In genomic region chr3:72582211-72582878, GRCh38 we compare ENCODE assay signal across 1 cellular context.
TF ChIP-seq lines count a peak whose summit lies in the region.

No MANE protein-coding gene starts in this region.

TF ChIP-seq in HepG2, 621 proteins besides CTCF, POLR2A, EP300 and RAD21 (continued from another document and continues in another):
- TF ChIP-seq, protein P1, sequence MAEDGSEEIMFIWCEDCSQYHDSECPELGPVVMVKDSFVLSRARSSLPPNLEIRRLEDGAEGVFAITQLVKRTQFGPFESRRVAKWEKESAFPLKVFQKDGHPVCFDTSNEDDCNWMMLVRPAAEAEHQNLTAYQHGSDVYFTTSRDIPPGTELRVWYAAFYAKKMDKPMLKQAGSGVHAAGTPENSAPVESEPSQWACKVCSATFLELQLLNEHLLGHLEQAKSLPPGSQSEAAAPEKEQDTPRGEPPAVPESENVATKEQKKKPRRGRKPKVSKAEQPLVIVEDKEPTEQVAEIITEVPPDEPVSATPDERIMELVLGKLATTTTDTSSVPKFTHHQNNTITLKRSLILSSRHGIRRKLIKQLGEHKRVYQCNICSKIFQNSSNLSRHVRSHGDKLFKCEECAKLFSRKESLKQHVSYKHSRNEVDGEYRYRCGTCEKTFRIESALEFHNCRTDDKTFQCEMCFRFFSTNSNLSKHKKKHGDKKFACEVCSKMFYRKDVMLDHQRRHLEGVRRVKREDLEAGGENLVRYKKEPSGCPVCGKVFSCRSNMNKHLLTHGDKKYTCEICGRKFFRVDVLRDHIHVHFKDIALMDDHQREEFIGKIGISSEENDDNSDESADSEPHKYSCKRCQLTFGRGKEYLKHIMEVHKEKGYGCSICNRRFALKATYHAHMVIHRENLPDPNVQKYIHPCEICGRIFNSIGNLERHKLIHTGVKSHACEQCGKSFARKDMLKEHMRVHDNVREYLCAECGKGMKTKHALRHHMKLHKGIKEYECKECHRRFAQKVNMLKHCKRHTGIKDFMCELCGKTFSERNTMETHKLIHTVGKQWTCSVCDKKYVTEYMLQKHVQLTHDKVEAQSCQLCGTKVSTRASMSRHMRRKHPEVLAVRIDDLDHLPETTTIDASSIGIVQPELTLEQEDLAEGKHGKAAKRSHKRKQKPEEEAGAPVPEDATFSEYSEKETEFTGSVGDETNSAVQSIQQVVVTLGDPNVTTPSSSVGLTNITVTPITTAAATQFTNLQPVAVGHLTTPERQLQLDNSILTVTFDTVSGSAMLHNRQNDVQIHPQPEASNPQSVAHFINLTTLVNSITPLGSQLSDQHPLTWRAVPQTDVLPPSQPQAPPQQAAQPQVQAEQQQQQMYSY (CRISPR knock-in tag; IDR thresholded peaks at IDR 0.05) = no peak
- TF ChIP-seq TOPORS (CRISPR knock-in tag; IDR thresholded peaks at IDR 0.05) (no peak), HNRNPUL1 (IDR thresholded peaks at IDR 0.05; ENCODE audit: low read depth, low read length) (no peak), ETV5 (CRISPR knock-in tag; IDR thresholded peaks at IDR 0.05; ENCODE audit: borderline replicate concordance) (peak; percentile 18; the same call in 1 of the 2 replicates), SALL2 (CRISPR knock-in tag; IDR thresholded peaks at IDR 0.05) (no peak), ZNF282 (IDR thresholded peaks at IDR 0.05; ENCODE audit: partially characterized antibody) (no peak), YEATS4 (CRISPR knock-in tag; IDR thresholded peaks at IDR 0.05; ENCODE audit: borderline replicate concordance) (peak; percentile 42; the same call in 1 of the 2 replicates), ZBTB20 (CRISPR knock-in tag; IDR thresholded peaks at IDR 0.05; ENCODE audit: borderline replicate concordance, low read depth) (peak; percentile 59; the same call in 1 of the 2 replicates), ZNF660 (CRISPR knock-in tag; IDR thresholded peaks at IDR 0.05; ENCODE audit: borderline replicate concordance, low read depth) (no peak), ESRRA (CRISPR knock-in tag; IDR thresholded peaks at IDR 0.05; ENCODE audit: low read depth) (peak; percentile 81), AHR (CRISPR knock-in tag; IDR thresholded peaks at IDR 0.05) (no peak), NCOR1 (IDR thresholded peaks at IDR 0.05; ENCODE audit: borderline replicate concordance, low read length) (no peak; the same call in 1 of the 2 replicates), SIN3B (IDR thresholded peaks at IDR 0.05; ENCODE audit: low read length) (no peak), HNF4G (IDR thresholded peaks at IDR 0.05; ENCODE audit: borderline replicate concordance, low read depth, low read length) (no peak), HNF4G (CRISPR knock-in tag; IDR thresholded peaks at IDR 0.05; ENCODE audit: borderline replicate concordance, low read depth) (no peak), ZIK1 (CRISPR knock-in tag; IDR thresholded peaks at IDR 0.05; ENCODE audit: borderline replicate concordance, low read depth) (no peak), HIC2 (CRISPR knock-in tag; IDR thresholded peaks at IDR 0.05; ENCODE audit: low read depth) (no peak), RNF2 (conservative IDR thresholded peaks at IDR 0.05; ENCODE audit: low read depth) (no peak), ZNF672 (CRISPR knock-in tag; IDR thresholded peaks at IDR 0.05) (no peak), IRF2 (CRISPR knock-in tag; IDR thresholded peaks at IDR 0.05) (peak; percentile 47; the same call in 1 of the 2 replicates), ZNF773 (CRISPR knock-in tag; IDR thresholded peaks at IDR 0.05; ENCODE audit: borderline replicate concordance) (no peak), TRIM24 (CRISPR knock-in tag; IDR thresholded peaks at IDR 0.05) (no peak), TEF (CRISPR knock-in tag; IDR thresholded peaks at IDR 0.05) (peak; percentile 25; the same call in 1 of the 2 replicates), ATF7-NPFF (CRISPR knock-in tag; IDR thresholded peaks at IDR 0.05; ENCODE audit: low read depth) (no peak; the same call in 1 of the 2 replicates), ZXDC (CRISPR knock-in tag; IDR thresholded peaks at IDR 0.05) (no peak), TCF7 (IDR thresholded peaks at IDR 0.05; ENCODE audit: low read depth) (no peak), ZNF619 (CRISPR knock-in tag; IDR thresholded peaks at IDR 0.05) (no peak), ARNT2 (CRISPR knock-in tag; IDR thresholded peaks at IDR 0.05; ENCODE audit: low read depth) (no peak), ZNF260 (CRISPR knock-in tag; IDR thresholded peaks at IDR 0.05; ENCODE audit: borderline replicate concordance, low read depth) (no peak), POLR2G (IDR thresholded peaks at IDR 0.05; ENCODE audit: low read depth, low read length) (no peak)
- TF ChIP-seq, protein P2, sequence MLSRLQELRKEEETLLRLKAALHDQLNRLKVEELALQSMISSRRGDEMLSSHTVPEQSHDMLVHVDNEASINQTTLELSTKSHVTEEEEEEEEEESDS (CRISPR knock-in tag; IDR thresholded peaks at IDR 0.05; ENCODE audit: borderline replicate concordance) = no peak
- TF ChIP-seq, protein P3, sequence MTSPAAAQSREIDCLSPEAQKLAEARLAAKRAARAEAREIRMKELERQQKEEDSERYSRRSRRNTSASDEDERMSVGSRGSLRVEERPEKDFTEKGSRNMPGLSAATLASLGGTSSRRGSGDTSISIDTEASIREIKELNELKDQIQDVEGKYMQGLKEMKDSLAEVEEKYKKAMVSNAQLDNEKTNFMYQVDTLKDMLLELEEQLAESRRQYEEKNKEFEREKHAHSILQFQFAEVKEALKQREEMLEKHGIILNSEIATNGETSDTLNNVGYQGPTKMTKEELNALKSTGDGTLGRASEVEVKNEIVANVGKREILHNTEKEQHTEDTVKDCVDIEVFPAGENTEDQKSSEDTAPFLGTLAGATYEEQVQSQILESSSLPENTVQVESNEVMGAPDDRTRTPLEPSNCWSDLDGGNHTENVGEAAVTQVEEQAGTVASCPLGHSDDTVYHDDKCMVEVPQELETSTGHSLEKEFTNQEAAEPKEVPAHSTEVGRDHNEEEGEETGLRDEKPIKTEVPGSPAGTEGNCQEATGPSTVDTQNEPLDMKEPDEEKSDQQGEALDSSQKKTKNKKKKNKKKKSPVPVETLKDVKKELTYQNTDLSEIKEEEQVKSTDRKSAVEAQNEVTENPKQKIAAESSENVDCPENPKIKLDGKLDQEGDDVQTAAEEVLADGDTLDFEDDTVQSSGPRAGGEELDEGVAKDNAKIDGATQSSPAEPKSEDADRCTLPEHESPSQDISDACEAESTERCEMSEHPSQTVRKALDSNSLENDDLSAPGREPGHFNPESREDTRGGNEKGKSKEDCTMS (CRISPR knock-in tag; conservative IDR thresholded peaks at IDR 0.05) = no peak
- TF ChIP-seq, protein P4, sequence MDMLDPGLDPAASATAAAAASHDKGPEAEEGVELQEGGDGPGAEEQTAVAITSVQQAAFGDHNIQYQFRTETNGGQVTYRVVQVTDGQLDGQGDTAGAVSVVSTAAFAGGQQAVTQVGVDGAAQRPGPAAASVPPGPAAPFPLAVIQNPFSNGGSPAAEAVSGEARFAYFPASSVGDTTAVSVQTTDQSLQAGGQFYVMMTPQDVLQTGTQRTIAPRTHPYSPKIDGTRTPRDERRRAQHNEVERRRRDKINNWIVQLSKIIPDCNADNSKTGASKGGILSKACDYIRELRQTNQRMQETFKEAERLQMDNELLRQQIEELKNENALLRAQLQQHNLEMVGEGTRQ (IDR thresholded peaks at IDR 0.05; ENCODE audit: low read depth, low read length) = no peak
- TF ChIP-seq, protein P4 (CRISPR knock-in tag; IDR thresholded peaks at IDR 0.05; ENCODE audit: borderline replicate concordance) = no peak
- TF ChIP-seq, protein P5, sequence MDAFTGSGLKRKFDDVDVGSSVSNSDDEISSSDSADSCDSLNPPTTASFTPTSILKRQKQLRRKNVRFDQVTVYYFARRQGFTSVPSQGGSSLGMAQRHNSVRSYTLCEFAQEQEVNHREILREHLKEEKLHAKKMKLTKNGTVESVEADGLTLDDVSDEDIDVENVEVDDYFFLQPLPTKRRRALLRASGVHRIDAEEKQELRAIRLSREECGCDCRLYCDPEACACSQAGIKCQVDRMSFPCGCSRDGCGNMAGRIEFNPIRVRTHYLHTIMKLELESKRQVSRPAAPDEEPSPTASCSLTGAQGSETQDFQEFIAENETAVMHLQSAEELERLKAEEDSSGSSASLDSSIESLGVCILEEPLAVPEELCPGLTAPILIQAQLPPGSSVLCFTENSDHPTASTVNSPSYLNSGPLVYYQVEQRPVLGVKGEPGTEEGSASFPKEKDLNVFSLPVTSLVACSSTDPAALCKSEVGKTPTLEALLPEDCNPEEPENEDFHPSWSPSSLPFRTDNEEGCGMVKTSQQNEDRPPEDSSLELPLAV (CRISPR knock-in tag; conservative IDR thresholded peaks at IDR 0.05; ENCODE audit: low read depth) = no peak
- TF ChIP-seq, protein P6, sequence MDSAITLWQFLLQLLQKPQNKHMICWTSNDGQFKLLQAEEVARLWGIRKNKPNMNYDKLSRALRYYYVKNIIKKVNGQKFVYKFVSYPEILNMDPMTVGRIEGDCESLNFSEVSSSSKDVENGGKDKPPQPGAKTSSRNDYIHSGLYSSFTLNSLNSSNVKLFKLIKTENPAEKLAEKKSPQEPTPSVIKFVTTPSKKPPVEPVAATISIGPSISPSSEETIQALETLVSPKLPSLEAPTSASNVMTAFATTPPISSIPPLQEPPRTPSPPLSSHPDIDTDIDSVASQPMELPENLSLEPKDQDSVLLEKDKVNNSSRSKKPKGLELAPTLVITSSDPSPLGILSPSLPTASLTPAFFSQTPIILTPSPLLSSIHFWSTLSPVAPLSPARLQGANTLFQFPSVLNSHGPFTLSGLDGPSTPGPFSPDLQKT (CRISPR knock-in tag; IDR thresholded peaks at IDR 0.05; ENCODE audit: borderline replicate concordance) = no peak
- TF ChIP-seq, protein P7, sequence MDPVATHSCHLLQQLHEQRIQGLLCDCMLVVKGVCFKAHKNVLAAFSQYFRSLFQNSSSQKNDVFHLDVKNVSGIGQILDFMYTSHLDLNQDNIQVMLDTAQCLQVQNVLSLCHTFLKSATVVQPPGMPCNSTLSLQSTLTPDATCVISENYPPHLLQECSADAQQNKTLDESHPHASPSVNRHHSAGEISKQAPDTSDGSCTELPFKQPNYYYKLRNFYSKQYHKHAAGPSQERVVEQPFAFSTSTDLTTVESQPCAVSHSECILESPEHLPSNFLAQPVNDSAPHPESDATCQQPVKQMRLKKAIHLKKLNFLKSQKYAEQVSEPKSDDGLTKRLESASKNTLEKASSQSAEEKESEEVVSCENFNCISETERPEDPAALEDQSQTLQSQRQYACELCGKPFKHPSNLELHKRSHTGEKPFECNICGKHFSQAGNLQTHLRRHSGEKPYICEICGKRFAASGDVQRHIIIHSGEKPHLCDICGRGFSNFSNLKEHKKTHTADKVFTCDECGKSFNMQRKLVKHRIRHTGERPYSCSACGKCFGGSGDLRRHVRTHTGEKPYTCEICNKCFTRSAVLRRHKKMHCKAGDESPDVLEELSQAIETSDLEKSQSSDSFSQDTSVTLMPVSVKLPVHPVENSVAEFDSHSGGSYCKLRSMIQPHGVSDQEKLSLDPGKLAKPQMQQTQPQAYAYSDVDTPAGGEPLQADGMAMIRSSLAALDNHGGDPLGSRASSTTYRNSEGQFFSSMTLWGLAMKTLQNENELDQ (CRISPR knock-in tag; IDR thresholded peaks at IDR 0.05; ENCODE audit: borderline replicate concordance) = no peak
- TF ChIP-seq, protein P8, sequence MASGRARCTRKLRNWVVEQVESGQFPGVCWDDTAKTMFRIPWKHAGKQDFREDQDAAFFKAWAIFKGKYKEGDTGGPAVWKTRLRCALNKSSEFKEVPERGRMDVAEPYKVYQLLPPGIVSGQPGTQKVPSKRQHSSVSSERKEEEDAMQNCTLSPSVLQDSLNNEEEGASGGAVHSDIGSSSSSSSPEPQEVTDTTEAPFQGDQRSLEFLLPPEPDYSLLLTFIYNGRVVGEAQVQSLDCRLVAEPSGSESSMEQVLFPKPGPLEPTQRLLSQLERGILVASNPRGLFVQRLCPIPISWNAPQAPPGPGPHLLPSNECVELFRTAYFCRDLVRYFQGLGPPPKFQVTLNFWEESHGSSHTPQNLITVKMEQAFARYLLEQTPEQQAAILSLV (CRISPR knock-in tag; IDR thresholded peaks at IDR 0.05; ENCODE audit: borderline replicate concordance) = no peak
